1 cellular context compared by ENCODE assay signal in the genomic region with DNA sequence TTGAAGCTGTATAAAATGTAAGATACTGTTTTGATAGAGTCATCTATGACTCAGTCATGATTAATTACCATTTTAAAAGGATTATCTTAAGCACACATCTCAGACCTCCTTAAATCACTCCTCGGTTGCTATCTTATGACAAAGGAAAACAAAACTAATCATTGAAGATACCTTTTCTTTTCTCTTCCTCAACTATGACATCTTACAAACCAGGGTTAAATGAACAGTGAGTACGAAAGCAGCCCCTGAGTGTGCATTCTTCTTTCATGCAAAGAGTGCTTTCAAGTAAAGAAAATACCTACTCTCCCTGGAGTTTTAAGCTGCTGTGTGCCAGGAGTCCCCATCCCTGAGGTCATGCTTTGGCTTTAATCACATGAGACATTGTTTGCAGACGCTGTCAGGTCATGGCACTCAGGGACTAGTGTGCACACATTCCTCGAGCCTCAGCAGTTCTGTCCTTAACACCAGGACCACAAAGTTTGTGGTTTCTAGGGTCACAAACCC.
TF ChIP-seq lines count a peak whose summit lies in the region.

No MANE protein-coding gene starts in this region.

TF ChIP-seq in HEK293, 187 proteins besides CTCF, POLR2A, EP300 and RAD21 (continued from another document and continues in another):
- TF ChIP-seq ZNF560 (tag by site-specific recombination; IDR thresholded peaks at IDR 0.05; ENCODE audit: borderline replicate concordance) (no peak), GLI2 (tag by site-specific recombination; IDR thresholded peaks at IDR 0.05; ENCODE audit: borderline replicate concordance, low read depth) (peak; percentile 81), KLF8 (tag by site-specific recombination; IDR thresholded peaks at IDR 0.05) (peak; percentile 90), ZNF138 (tag by site-specific recombination; IDR thresholded peaks at IDR 0.05; ENCODE audit: borderline replicate concordance) (no peak), ZNF223 (tag by site-specific recombination; IDR thresholded peaks at IDR 0.05) (no peak), ZNF830 (tag by site-specific recombination; IDR thresholded peaks at IDR 0.05; ENCODE audit: low read depth) (no peak), ZNF837 (tag by site-specific recombination; IDR thresholded peaks at IDR 0.05) (no peak), ZNF555 (tag by site-specific recombination; conservative IDR thresholded peaks at IDR 0.05) (no peak), ZNF433 (tag by site-specific recombination; IDR thresholded peaks at IDR 0.05; ENCODE audit: low read depth) (no peak), BCL11A (tag by site-specific recombination; IDR thresholded peaks at IDR 0.05; ENCODE audit: low read depth) (no peak), PBX3 (CRISPR knock-in tag; IDR thresholded peaks at IDR 0.05) (no peak), ZFHX2 (tag by site-specific recombination; conservative IDR thresholded peaks at IDR 0.05) (no peak), RBAK (tag by site-specific recombination; IDR thresholded peaks at IDR 0.05) (no peak), ZSCAN23 (tag by site-specific recombination; IDR thresholded peaks at IDR 0.05) (0 out of 2 replicates have a peak, but pooled peaks have one; percentile 15), ZNF202 (tag by site-specific recombination; IDR thresholded peaks at IDR 0.05; ENCODE audit: borderline replicate concordance) (no peak), REPIN1 (tag by site-specific recombination; IDR thresholded peaks at IDR 0.05; ENCODE audit: low read depth) (no peak), ZNF175 (tag by site-specific recombination; IDR thresholded peaks at IDR 0.05) (no peak), ZNF670 (tag by site-specific recombination; IDR thresholded peaks at IDR 0.05; ENCODE audit: low read depth) (no peak), EGR2 (tag by site-specific recombination; IDR thresholded peaks at IDR 0.05; ENCODE audit: low read depth) (no peak), ZNF658 (tag by site-specific recombination; IDR thresholded peaks at IDR 0.05) (no peak), ZNF266 (tag by site-specific recombination; IDR thresholded peaks at IDR 0.05; ENCODE audit: low read depth) (no peak), ZNF274 (IDR thresholded peaks at IDR 0.05; ENCODE audit: low read length) (no peak), ZNF274 (tag by site-specific recombination; IDR thresholded peaks at IDR 0.05; ENCODE audit: borderline replicate concordance) (no peak), YY2 (tag by site-specific recombination; IDR thresholded peaks at IDR 0.05) (no peak), ZNF423 (tag by site-specific recombination; IDR thresholded peaks at IDR 0.05) (no peak), ZFP69B (tag by site-specific recombination; IDR thresholded peaks at IDR 0.05) (0 out of 2 replicates have a peak, but pooled peaks have one; percentile 25), HOXC10 (CRISPR knock-in tag; IDR thresholded peaks at IDR 0.05) (no peak), ZNF777 (tag by site-specific recombination; IDR thresholded peaks at IDR 0.05; ENCODE audit: borderline replicate concordance) (no peak), ZNF514 (tag by site-specific recombination; IDR thresholded peaks at IDR 0.05) (no peak), ZNF354C (tag by site-specific recombination; IDR thresholded peaks at IDR 0.05; ENCODE audit: borderline replicate concordance, low read depth) (no peak), ZNF148 (tag by site-specific recombination; IDR thresholded peaks at IDR 0.05; ENCODE audit: borderline replicate concordance) (no peak), ZBTB17 (tag by site-specific recombination; IDR thresholded peaks at IDR 0.05) (no peak), ZNF792 (tag by site-specific recombination; IDR thresholded peaks at IDR 0.05) (no peak), ZBTB8A (tag by site-specific recombination; IDR thresholded peaks at IDR 0.05) (no peak), ZNF677 (tag by site-specific recombination; IDR thresholded peaks at IDR 0.05) (no peak), SP2 (tag by site-specific recombination; IDR thresholded peaks at IDR 0.05) (no peak), ZNF596 (tag by site-specific recombination; IDR thresholded peaks at IDR 0.05) (no peak), YY1 (tag by site-specific recombination; IDR thresholded peaks at IDR 0.05) (no peak), SETDB1 (IDR thresholded peaks at IDR 0.05; ENCODE audit: insufficient read length, low read length) (no peak), WT1 (tag by site-specific recombination; IDR thresholded peaks at IDR 0.05) (no peak), ZNF529 (tag by site-specific recombination; IDR thresholded peaks at IDR 0.05; ENCODE audit: insufficient replicate concordance) (no peak), GLI4 (tag by site-specific recombination; IDR thresholded peaks at IDR 0.05) (peak; percentile 69; the same call in 1 of the 2 replicates), ZEB2 (tag by site-specific recombination; IDR thresholded peaks at IDR 0.05) (peak; percentile 95), TSHZ1 (tag by site-specific recombination; IDR thresholded peaks at IDR 0.05; ENCODE audit: borderline replicate concordance) (no peak), ZNF510 (tag by site-specific recombination; IDR thresholded peaks at IDR 0.05; ENCODE audit: insufficient replicate concordance) (no peak), ZNF785 (tag by site-specific recombination; IDR thresholded peaks at IDR 0.05) (no peak), HOXD13 (CRISPR knock-in tag; IDR thresholded peaks at IDR 0.05; ENCODE audit: borderline replicate concordance) (no peak), ZNF707 (tag by site-specific recombination; IDR thresholded peaks at IDR 0.05) (no peak), SP7 (tag by site-specific recombination; IDR thresholded peaks at IDR 0.05) (peak; percentile 33; the same call in 1 of the 2 replicates), ZNF501 (tag by site-specific recombination; IDR thresholded peaks at IDR 0.05) (no peak), KLF1 (tag by site-specific recombination; IDR thresholded peaks at IDR 0.05) (no peak), ZNF624 (tag by site-specific recombination; IDR thresholded peaks at IDR 0.05) (no peak), ZNF133 (tag by site-specific recombination; IDR thresholded peaks at IDR 0.05) (no peak), ZNF488 (tag by site-specific recombination; IDR thresholded peaks at IDR 0.05) (no peak), ZBTB1 (tag by site-specific recombination; IDR thresholded peaks at IDR 0.05) (no peak)
- TF ChIP-seq, protein P1, sequence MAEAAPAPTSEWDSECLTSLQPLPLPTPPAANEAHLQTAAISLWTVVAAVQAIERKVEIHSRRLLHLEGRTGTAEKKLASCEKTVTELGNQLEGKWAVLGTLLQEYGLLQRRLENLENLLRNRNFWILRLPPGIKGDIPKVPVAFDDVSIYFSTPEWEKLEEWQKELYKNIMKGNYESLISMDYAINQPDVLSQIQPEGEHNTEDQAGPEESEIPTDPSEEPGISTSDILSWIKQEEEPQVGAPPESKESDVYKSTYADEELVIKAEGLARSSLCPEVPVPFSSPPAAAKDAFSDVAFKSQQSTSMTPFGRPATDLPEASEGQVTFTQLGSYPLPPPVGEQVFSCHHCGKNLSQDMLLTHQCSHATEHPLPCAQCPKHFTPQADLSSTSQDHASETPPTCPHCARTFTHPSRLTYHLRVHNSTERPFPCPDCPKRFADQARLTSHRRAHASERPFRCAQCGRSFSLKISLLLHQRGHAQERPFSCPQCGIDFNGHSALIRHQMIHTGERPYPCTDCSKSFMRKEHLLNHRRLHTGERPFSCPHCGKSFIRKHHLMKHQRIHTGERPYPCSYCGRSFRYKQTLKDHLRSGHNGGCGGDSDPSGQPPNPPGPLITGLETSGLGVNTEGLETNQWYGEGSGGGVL (tag by site-specific recombination; IDR thresholded peaks at IDR 0.05), result peak; percentile 59
- TF ChIP-seq, protein P2, sequence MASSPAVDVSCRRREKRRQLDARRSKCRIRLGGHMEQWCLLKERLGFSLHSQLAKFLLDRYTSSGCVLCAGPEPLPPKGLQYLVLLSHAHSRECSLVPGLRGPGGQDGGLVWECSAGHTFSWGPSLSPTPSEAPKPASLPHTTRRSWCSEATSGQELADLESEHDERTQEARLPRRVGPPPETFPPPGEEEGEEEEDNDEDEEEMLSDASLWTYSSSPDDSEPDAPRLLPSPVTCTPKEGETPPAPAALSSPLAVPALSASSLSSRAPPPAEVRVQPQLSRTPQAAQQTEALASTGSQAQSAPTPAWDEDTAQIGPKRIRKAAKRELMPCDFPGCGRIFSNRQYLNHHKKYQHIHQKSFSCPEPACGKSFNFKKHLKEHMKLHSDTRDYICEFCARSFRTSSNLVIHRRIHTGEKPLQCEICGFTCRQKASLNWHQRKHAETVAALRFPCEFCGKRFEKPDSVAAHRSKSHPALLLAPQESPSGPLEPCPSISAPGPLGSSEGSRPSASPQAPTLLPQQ (tag by site-specific recombination; IDR thresholded peaks at IDR 0.05), result peak; percentile 66; the same call in 1 of the 2 replicates
- TF ChIP-seq, protein P3, sequence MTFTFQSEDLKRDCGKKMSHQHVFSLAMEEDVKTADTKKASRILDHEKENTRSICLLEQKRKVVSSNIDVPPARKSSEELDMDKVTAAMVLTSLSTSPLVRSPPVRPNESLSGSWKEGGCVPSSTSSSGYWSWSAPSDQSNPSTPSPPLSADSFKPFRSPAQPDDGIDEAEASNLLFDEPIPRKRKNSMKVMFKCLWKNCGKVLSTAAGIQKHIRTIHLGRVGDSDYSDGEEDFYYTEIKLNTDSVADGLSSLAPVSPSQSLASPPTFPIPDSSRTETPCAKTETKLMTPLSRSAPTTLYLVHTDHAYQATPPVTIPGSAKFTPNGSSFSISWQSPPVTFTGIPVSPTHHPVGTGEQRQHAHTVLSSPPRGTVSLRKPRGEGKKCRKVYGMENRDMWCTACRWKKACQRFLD (tag by site-specific recombination; IDR thresholded peaks at IDR 0.05), result no peak
- TF ChIP-seq, protein P4, sequence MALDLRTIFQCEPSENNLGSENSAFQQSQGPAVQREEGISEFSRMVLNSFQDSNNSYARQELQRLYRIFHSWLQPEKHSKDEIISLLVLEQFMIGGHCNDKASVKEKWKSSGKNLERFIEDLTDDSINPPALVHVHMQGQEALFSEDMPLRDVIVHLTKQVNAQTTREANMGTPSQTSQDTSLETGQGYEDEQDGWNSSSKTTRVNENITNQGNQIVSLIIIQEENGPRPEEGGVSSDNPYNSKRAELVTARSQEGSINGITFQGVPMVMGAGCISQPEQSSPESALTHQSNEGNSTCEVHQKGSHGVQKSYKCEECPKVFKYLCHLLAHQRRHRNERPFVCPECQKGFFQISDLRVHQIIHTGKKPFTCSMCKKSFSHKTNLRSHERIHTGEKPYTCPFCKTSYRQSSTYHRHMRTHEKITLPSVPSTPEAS (tag by site-specific recombination; IDR thresholded peaks at IDR 0.05), result 0 out of 2 replicates have a peak, but pooled peaks have one; percentile 25
